In the genomic region with DNA sequence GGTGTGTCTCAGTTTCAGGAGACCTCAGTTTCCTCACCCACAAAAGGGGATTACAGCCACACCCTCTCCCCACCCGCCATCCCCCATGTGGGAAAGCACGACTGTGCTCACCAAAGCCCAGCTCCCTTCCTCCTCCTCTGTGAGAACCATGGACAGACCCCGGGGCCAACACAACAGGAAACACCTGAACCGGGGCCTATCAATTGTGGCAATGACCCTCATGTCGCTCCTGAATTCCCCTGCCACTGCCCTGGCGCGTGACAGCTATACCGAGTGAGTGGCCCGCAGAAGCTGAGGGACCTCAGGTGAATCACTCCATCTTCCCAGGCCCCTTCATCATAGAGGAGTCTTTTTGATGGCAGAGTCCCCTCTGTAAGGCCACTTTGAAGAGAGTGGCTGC, we compare ENCODE assay signal across 21 cellular contexts. TPM values are rescaled to one million over a fixed set of nuclear protein-coding genes. Genes with fewer than 3 reads are reported as not detected.
A peak's percentile ranks its signal among the peaks of the same experiment; 100 is the strongest.
DNase-seq lines count a peak whose midpoint lies in the region; ATAC-seq and TF ChIP-seq lines count a peak whose summit lies in the region.
"Had no signal": no experiment of that assay in that cellular context is flagged by ENCODE, and none has a peak within 500 bp of the region (broad histone marks: within the 10 kb centered on the region; RNA-seq: fewer than 3 reads in every experiment).

No MANE protein-coding gene starts in this region.

- H3K27ac Mint-ChIP-seq in activated CD4-positive, alpha-beta T cell treated with anti-CD3 and anti-CD28 coated beads for 36 hours = peak overlapping the region; percentile 42
- peak overlapping the region; percentile 42 for H3K27ac Mint-ChIP-seq in stimulated activated naive B cell treated with anti-CD40 and anti-IgM and Interleukin-4, amounts not matched to agents 10 μg/mL and 1 μg/mL and 100 μg/mL, for 72 hours

- peaks cover 14 to 91% of the 10 kb centered on the region in 2 donors for H3K4me1 ChIP-seq in left lung

- POLR2A ChIA-PET in activated CD4-positive, alpha-beta T cell treated with anti-CD3 and anti-CD28 coated beads for 36 hours (lab: Charles Lee) = no interaction called here

- CTCF ChIA-PET in activated CD4-positive, alpha-beta T cell treated with anti-CD3 and anti-CD28 coated beads for 36 hours (lab: Charles Lee) = no interaction called here

- peaks cover 0 to 37% of the 10 kb centered on the region in 2 donors for H3K36me3 ChIP-seq in left lung

- no peak overlapping the region for H3K4me3 ChIP-seq in left lung
- H3K4me3 ChIP-seq: GM12878, PC-9 had no signal

- no peak for ATAC-seq in activated CD4-positive, alpha-beta T cell treated with anti-CD3 and anti-CD28 coated beads for 36 hours
- no peak for ATAC-seq in left lung
- no peak for ATAC-seq in stimulated activated naive B cell treated with anti-CD40 and anti-IgM and Interleukin-4, amounts not matched to agents 10 μg/mL and 1 μg/mL and 100 μg/mL, for 72 hours (replicated peaks)
- ATAC-seq: GM12878 had no signal

- no peak for DNase-seq in activated CD4-positive, alpha-beta T cell treated with anti-CD3 and anti-CD28 coated beads for 36 hours
- DNase-seq in activated CD4-positive, alpha-beta T cell treated with anti-CD3 and anti-CD28 coated beads for 4 hours = no peak
- DNase-seq in dermis blood vessel endothelial cell (peak; percentile 85), left lung (no peak), cerebellar nuclear complex (lab: John Stamatoyannopoulos, UW) (no peak), NCI-H2029 (lab: John Stamatoyannopoulos, UW) (no peak)
- no peak for DNase-seq in stimulated activated naive B cell treated with anti-CD40 and anti-IgM and Interleukin-4, amounts not matched to agents 10 μg/mL and 1 μg/mL and 100 μg/mL, for 72 hours
- DNase-seq in activated CD8-positive, alpha-beta memory T cell treated with anti-CD3 and anti-CD28 coated beads, Interleukin-2, amount 50 U/mL, for 48 hours = no peak
- DNase-seq: C1 segment of cervical spinal cord, GDM1, GOT3, KBM-7, NCI-H1417, NCI-H1930, NCI-H2171 treated with DMSO at 0.1 percent for 48 hours, NCI-H510A treated with DMSO at 0.1 percent for 48 hours, NCI-H82, PC-9 had no signal

- TF ChIP-seq CTCF in left lung (IDR thresholded peaks at IDR 0.05) = no peak

- intact Hi-C loops in activated CD4-positive, alpha-beta T cell treated with anti-CD3 and anti-CD28 coated beads for 36 hours (cut with DNase I, micrococcal nuclease) = no loop called here
- intact Hi-C loops in left lung (cut with DNase I) = no loop called here

- H3K27ac ChIP-seq in left lung = peak overlapping the region; percentile 33 to 79
- H3K27ac ChIP-seq: 22Rv1, HL-60, PC-9 had no signal

- H3K4me3 Mint-ChIP-seq in activated CD4-positive, alpha-beta T cell treated with anti-CD3 and anti-CD28 coated beads for 36 hours = no peak overlapping the region
- H3K4me3 Mint-ChIP-seq in stimulated activated naive B cell treated with anti-CD40 and anti-IgM and Interleukin-4, amounts not matched to agents 10 μg/mL and 1 μg/mL and 100 μg/mL, for 72 hours = no peak overlapping the region

- H3K27me3 Mint-ChIP-seq in activated CD4-positive, alpha-beta T cell treated with anti-CD3 and anti-CD28 coated beads for 36 hours = no peaks in the 10 kb centered on the region
- H3K27me3 Mint-ChIP-seq in stimulated activated naive B cell treated with anti-CD40 and anti-IgM and Interleukin-4, amounts not matched to agents 10 μg/mL and 1 μg/mL and 100 μg/mL, for 72 hours = no peaks in the 10 kb centered on the region

- peaks cover 6% of the 10 kb centered on the region for H3K36me3 Mint-ChIP-seq in activated CD4-positive, alpha-beta T cell treated with anti-CD3 and anti-CD28 coated beads for 36 hours (ENCODE audit: low read depth)
- peaks cover 26 to 37% of the 10 kb centered on the region in 2 donors for H3K36me3 Mint-ChIP-seq in stimulated activated naive B cell treated with anti-CD40 and anti-IgM and Interleukin-4, amounts not matched to agents 10 μg/mL and 1 μg/mL and 100 μg/mL, for 72 hours

- no peaks in the 10 kb centered on the region for H3K9me3 ChIP-seq in left lung

- H3K27me3 ChIP-seq in left lung = no peaks in the 10 kb centered on the region

- no peaks in the 10 kb centered on the region for H3K9me3 Mint-ChIP-seq in activated CD4-positive, alpha-beta T cell treated with anti-CD3 and anti-CD28 coated beads for 36 hours (ENCODE audit: low read depth)
- peaks cover 3 to 4% of the 10 kb centered on the region in 2 donors for H3K9me3 Mint-ChIP-seq in stimulated activated naive B cell treated with anti-CD40 and anti-IgM and Interleukin-4, amounts not matched to agents 10 μg/mL and 1 μg/mL and 100 μg/mL, for 72 hours

- peaks cover 10% of the 10 kb centered on the region for H3K4me1 Mint-ChIP-seq in activated CD4-positive, alpha-beta T cell treated with anti-CD3 and anti-CD28 coated beads for 36 hours
- peaks cover 22 to 40% of the 10 kb centered on the region in 2 donors for H3K4me1 Mint-ChIP-seq in stimulated activated naive B cell treated with anti-CD40 and anti-IgM and Interleukin-4, amounts not matched to agents 10 μg/mL and 1 μg/mL and 100 μg/mL, for 72 hours

RNA-seq across cellular contexts. Expression of gene PLEKHO2, which starts 28.6 kb away (rescaled TPM):
- total RNA-seq in activated CD4-positive, alpha-beta T cell treated with anti-CD3 and anti-CD28 coated beads for 36 hours = 10 to 100 TPM; 11.4 to 13.3 TPM
- total RNA-seq in dermis blood vessel endothelial cell (61.3 and 65.9 TPM in 2 replicates), left lung (10 to 100 TPM; 34.5 to 91.8 TPM)

RNA-seq across cellular contexts. Expression of gene ANKDD1A, which starts 41.4 kb away (rescaled TPM):
- 1 to 10 TPM in 1 of 2 experiments, under 1 TPM in 1; 0.81 to 1.0 TPM for total RNA-seq in activated CD4-positive, alpha-beta T cell treated with anti-CD3 and anti-CD28 coated beads for 36 hours
- total RNA-seq in dermis blood vessel endothelial cell (5.6 and 5.8 TPM in 2 replicates), left lung (1 to 10 TPM; 3.4 to 6.3 TPM)

RNA-seq across cellular contexts. Expression of gene PIF1, which starts 44.9 kb away (rescaled TPM):
- 10 to 100 TPM; 30.0 to 36.3 TPM for total RNA-seq in activated CD4-positive, alpha-beta T cell treated with anti-CD3 and anti-CD28 coated beads for 36 hours
- total RNA-seq in dermis blood vessel endothelial cell = 5.4 and 16.5 TPM in 2 replicates
- 1 to 10 TPM; 1.6 to 2.7 TPM for total RNA-seq in left lung
